ENCODE assay signal across 11 cellular contexts in the genomic region with DNA sequence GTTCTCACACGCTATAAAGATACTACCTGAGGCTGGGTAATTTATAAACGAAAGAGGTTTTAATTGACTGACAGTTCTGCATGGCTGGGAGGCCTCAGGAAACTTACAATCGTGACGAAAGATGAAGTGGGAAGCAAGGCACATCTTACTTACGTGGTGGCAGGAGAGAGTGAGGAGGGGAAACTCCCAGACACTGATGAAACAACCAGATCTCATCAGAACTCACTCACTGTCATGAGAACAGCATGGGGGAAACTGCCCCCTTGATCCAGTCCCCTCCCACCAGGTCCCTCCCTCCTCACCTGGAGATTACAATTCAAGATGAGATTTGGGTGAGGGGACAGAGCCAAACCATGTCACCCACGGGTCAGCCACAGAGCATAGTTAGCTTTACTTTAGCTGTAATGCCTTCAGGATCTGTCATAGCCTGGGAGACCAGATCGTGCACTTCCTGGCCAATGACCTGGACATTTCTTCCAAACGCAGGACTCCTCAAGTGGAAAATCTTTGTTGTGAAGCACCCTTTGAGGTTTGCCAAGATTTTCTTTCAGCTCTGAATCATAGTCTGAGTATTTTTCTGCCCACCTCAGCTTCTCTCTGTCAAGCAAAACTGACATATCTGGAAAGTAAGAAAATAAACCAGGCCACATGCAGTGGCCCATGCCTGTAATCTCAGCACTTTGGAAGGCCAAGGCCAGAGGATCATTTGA. TPM values are rescaled to one million over a fixed set of nuclear protein-coding genes. Genes with fewer than 3 reads are reported as not detected.
DNase-seq lines count a peak whose midpoint lies in the region; ATAC-seq and TF ChIP-seq lines count a peak whose summit lies in the region.
"Had no signal": no experiment of that assay in that cellular context is flagged by ENCODE, and none has a peak within 500 bp of the region (broad histone marks: within the 10 kb centered on the region; RNA-seq: fewer than 3 reads in every experiment).

No MANE protein-coding gene starts in this region.

- no peak for ATAC-seq in GM19328 (IDR thresholded peaks at IDR 0.05; ENCODE audit: unreplicated experiment)
- ATAC-seq in HG02623 (IDR thresholded peaks at IDR 0.05; ENCODE audit: unreplicated experiment) = no peak
- ATAC-seq in GM19397 (IDR thresholded peaks at IDR 0.05; ENCODE audit: unreplicated experiment) = no peak
- ATAC-seq: Right ventricle myocardium inferior had no signal

- H3K36me3 ChIP-seq in uterus = no peaks in the 10 kb centered on the region

- no peaks in the 10 kb centered on the region for H3K4me1 ChIP-seq in uterus

- TF ChIP-seq POLR2A in uterus (IDR thresholded peaks at IDR 0.05) = no peak

- peak; percentile 3 for DNase-seq in stimulated activated naive CD4-positive, alpha-beta T cell treated with Interleukin-2 at 50 U/mL for 16 hours (lab: John Stamatoyannopoulos, UW)
- no peak for DNase-seq in stimulated activated naive CD4-positive, alpha-beta T cell (lab: John Stamatoyannopoulos, UW)
- peak; percentile 17 for DNase-seq in activated naive CD4-positive, alpha-beta T cell treated with anti-CD3 and anti-CD28 coated beads, Interleukin-2, amount 50 U/mL, for 16 hours
- DNase-seq in islet precursor cell (peak; percentile 91), uterus (peak in 1 of 2 donors; percentile 45)
- DNase-seq: Calu3, NCI-H1417 had no signal

- H3K27me3 ChIP-seq in uterus = no peaks in the 10 kb centered on the region

- no peaks in the 10 kb centered on the region for H3K9me3 ChIP-seq in uterus

- H3K4me3 ChIP-seq in uterus = no peak overlapping the region

- H3K27ac ChIP-seq in uterus = peak overlapping the region; percentile 49 to 81

- no peak for TF ChIP-seq CTCF in uterus (IDR thresholded peaks at IDR 0.05)

- intact Hi-C loops in uterus (cut with DNase I; ENCODE audit: low total_unique reads) = loop anchor here (10.0 kb wide), 1 partner anchor 223 kb away; a partner anchor contains a TSS

RNA-seq across cellular contexts. Expression of a gene that starts 25.2 kb away (rescaled TPM):
- total RNA-seq in uterus = 100 to 1,000 TPM in 2 of 4 donors, 10 to 100 TPM in 2; 21.5 to 212 (median 103) TPM

RNA-seq across cellular contexts. Expression of a gene that starts 42.1 kb away (rescaled TPM):
- not detected for total RNA-seq in uterus
- total RNA-seq: Calu3, Right ventricle myocardium inferior had no signal

Comparison
In these comparisons a context has a peak if more than half of its experiments do, and no peak if none do; other contexts are left out.
1. DNase-seq: peak in stimulated activated naive CD4-positive, alpha-beta T cell treated with Interleukin-2 at 50 U/mL for 16 hours (single experiment), activated naive CD4-positive, alpha-beta T cell treated with anti-CD3 and anti-CD28 coated beads, Interleukin-2, amount 50 U/mL, for 16 hours (single experiment) and islet precursor cell (single experiment); none in stimulated activated naive CD4-positive, alpha-beta T cell (0 of 6).